Comparison of ENCODE assay signal across 14 cellular contexts in the genomic region with DNA sequence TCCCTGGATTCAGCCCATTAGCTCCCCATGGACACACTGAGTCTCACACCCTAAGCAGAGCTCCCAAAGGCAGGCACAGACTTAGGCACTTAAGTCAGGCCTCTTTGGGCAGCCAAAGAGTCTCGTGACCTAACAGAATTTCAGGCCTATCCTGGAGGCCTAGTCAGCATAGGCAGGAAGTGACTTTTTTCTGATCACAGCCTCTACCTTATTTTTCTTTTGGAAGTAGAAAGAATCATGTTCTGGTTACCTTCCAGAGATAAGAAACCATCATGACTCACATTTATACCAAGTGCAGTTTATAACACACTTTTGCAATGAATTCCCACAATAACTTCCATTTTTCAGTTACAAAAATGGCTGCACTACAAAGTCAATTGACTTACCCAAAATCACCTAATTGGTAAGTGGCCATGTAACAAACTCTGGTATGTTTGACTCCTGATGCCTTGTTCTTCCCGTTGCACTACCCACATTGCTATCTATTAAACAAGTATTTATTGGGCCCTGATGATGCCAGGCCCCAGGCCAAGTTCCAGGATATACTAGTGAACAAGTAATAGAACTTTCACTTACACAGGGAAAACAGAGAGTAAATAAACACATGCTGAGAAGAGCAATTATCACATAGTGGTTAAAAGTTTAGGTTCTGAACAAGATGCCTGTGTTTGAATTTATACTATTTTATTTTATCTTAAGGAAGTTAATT.
DNase-seq lines count a peak whose midpoint lies in the region; ATAC-seq and TF ChIP-seq lines count a peak whose summit lies in the region.
"Had no signal": no experiment of that assay in that cellular context is flagged by ENCODE, and none has a peak within 500 bp of the region (broad histone marks: within the 10 kb centered on the region; RNA-seq: fewer than 3 reads in every experiment).

No MANE protein-coding gene starts in this region.

- no peak overlapping the region for H3K9ac ChIP-seq in PC-3 (ENCODE audit: low read length)

- POLR2A ChIA-PET in PC-3 (lab: Charles Lee; ENCODE audit: unreplicated experiment) = no interaction called here

- H3K36me3 ChIP-seq in PC-3 (ENCODE audit: low read depth, low read length) = no peaks in the 10 kb centered on the region
- H3K36me3 ChIP-seq in psoas muscle (ENCODE audit: insufficient read depth in 1 of 2, low read depth in 1 of 2) = no peaks in the 10 kb centered on the region
- H3K36me3 ChIP-seq in stomach = no peaks in the 10 kb centered on the region
- H3K36me3 ChIP-seq: uterus had no signal

- no peaks in the 10 kb centered on the region for H3K79me2 ChIP-seq in PC-3 (ENCODE audit: low read length)

- no peak overlapping the region for H3K4me3 ChIP-seq in PC-3 (ENCODE audit: low read length)
- H3K4me3 ChIP-seq in choroid plexus epithelial cell (ENCODE audit: low read depth, low read length) = no peak overlapping the region
- H3K4me3 ChIP-seq in psoas muscle = no peak overlapping the region
- no peak overlapping the region for H3K4me3 ChIP-seq in stomach
- H3K4me3 ChIP-seq: uterus had no signal

- TF ChIP-seq EP300 in stomach (IDR thresholded peaks at IDR 0.05) = no peak

- no TSS peak for BruUV-seq in PC-3 (replicated peaks; lab: Mats Ljungman, UMichigan)

- no peaks in the 10 kb centered on the region for H4K20me1 ChIP-seq in PC-3 (ENCODE audit: low read length)

- TF ChIP-seq CTCF in PC-3 (conservative IDR thresholded peaks at IDR 0.05; ENCODE audit: low read depth, low read length) (no peak), choroid plexus epithelial cell (conservative IDR thresholded peaks at IDR 0.05; ENCODE audit: low read depth, low read length) (no peak), psoas muscle (IDR thresholded peaks at IDR 0.05) (no peak), stomach (IDR thresholded peaks at IDR 0.05) (no peak)

- H3F3A ChIP-seq in PC-3 (ENCODE audit: low read length, unreplicated experiment) = peaks cover 6% of the 10 kb centered on the region

- WGBS in psoas muscle, 3 donors = 66 to 74% (median 68%) methylated on average over 2 of the region's 2 CpGs
- WGBS in stomach, 5 donors = 46 to 72% (median 60%) methylated on average over 2 of the region's 2 CpGs

- H3K9me2 ChIP-seq in PC-3 (replicated peaks; ENCODE audit: low read length) = no peaks in the 10 kb centered on the region

- H2AFZ ChIP-seq in PC-3 (ENCODE audit: low read length) = no peak overlapping the region

- H3K9me3 ChIP-seq in PC-3 (ENCODE audit: low read length) = no peaks in the 10 kb centered on the region
- H3K9me3 ChIP-seq in psoas muscle = no peaks in the 10 kb centered on the region
- peaks cover 0 to 3% (median 0%) of the 10 kb centered on the region in 4 donors for H3K9me3 ChIP-seq in stomach
- H3K9me3 ChIP-seq: uterus had no signal

- H3K27me3 ChIP-seq in PC-3 (ENCODE audit: low read length) (no peaks in the 10 kb centered on the region), psoas muscle (ENCODE audit: insufficient read depth in 3 of 3, low read length in 2 of 3) (no peaks in the 10 kb centered on the region), stomach (no peaks in the 10 kb centered on the region)
- H3K27me3 ChIP-seq: uterus had no signal

- H3K4me2 ChIP-seq in PC-3 (ENCODE audit: low read length) = peak overlapping the region; percentile 30; the same call in 1 of the 2 replicates

- peak overlapping the region; percentile 26 for H3K27ac ChIP-seq in PC-3 (ENCODE audit: low read length)
- peak overlapping the region; percentile 52 for H3K27ac ChIP-seq in psoas muscle
- H3K27ac ChIP-seq in stomach = no peak overlapping the region
- H3K27ac ChIP-seq: HL-60 had no signal

- no peak; the same call in 1 of the 2 replicates for ATAC-seq in PC-3
- ATAC-seq in psoas muscle = no peak

- DNase-seq in HCEC 1CT = peak; percentile 23
- peak; percentile 62 for DNase-seq in PC-3
- peak; percentile 50 for DNase-seq in choroid plexus epithelial cell (ENCODE audit: low read depth)
- no peak for DNase-seq in psoas muscle
- DNase-seq in ecto neural progenitor cell (ENCODE audit: low spot score) = no peak
- no peak for DNase-seq in T-helper 2 cell
- no peak for DNase-seq in stomach
- DNase-seq: activated naive CD8-positive, alpha-beta T cell treated with anti-CD3 and anti-CD28 coated beads for 36 hours; CD4-positive, alpha-beta memory T cell; foreskin melanocyte; NCI-H1105; stimulated activated naive CD4-positive, alpha-beta T cell; uterus had no signal

- TF ChIP-seq POLR2A in stomach (IDR thresholded peaks at IDR 0.05) = no peak

- intact Hi-C loops in PC-3 (cut with micrococcal nuclease) = no loop called here
- intact Hi-C loops in psoas muscle (cut with DNase I) = loop anchor here (5.0 to 10.0 kb wide), 2 partner anchors 54 to 306 kb away; no protein-coding TSS in a partner anchor
- intact Hi-C loops in stomach (cut with DNase I; ENCODE audit: low total_unique reads) = no loop called here

- H3K4me1 ChIP-seq in PC-3 (ENCODE audit: insufficient read depth, low read length) (peaks cover 38% of the 10 kb centered on the region), psoas muscle (peaks cover 26% of the 10 kb centered on the region), stomach (peaks cover 5 to 35% (median 12%) of the 10 kb centered on the region in 4 donors)

- CTCF ChIA-PET in PC-3 (lab: Charles Lee) = no interaction called here

Comparison
In these comparisons a context has a peak if more than half of its experiments do, and no peak if none do; other contexts are left out.
1. DNase-seq: peak in HCEC 1CT (single experiment), PC-3 (single experiment) and choroid plexus epithelial cell (single experiment); none in psoas muscle (0 of 2), ecto neural progenitor cell (single experiment), T-helper 2 cell (0 of 5) and stomach (single experiment).
2. H3K27ac ChIP-seq: peak in PC-3 (single experiment) and psoas muscle (single experiment); none in stomach (0 of 5).
3. intact Hi-C loops: an anchor here in psoas muscle (5.0 to 10.0 kb wide); none called in PC-3 and stomach.